In genomic region chr16:62642677-62643076, GRCh38 we compare ENCODE assay signal across 32 cellular contexts.
"Had no signal": no experiment of that assay in that cellular context is flagged by ENCODE, and none has a peak within 500 bp of the region (broad histone marks: within the 10 kb centered on the region; RNA-seq: fewer than 3 reads in every experiment).

No MANE protein-coding gene starts in this region.

- H3K4me1 Mint-ChIP-seq: activated CD8-positive, alpha-beta memory T cell treated with anti-CD3 and anti-CD28 coated beads, Interleukin-2, amount 10 ng/mL, durations not matched to agents 7 days and 5 days; activated naive CD8-positive, alpha-beta T cell treated with anti-CD3 and anti-CD28 coated beads, Interleukin-2, amount 10 ng/mL, durations not matched to agents 7 days and 5 days; central memory CD8-positive, alpha-beta T cell had no signal

- H3K27me3 ChIP-seq: ascending aorta, cardiac muscle cell, colonic mucosa, MG63, SJCRH30 had no signal

- H3K9me3 ChIP-seq: colonic mucosa, MG63, SJCRH30 had no signal

- H3K27ac ChIP-seq: ascending aorta, cardiac muscle cell, colonic mucosa, SJCRH30, SK-N-MC, WERI-Rb-1 had no signal

- H3K27ac Mint-ChIP-seq: activated CD4-positive, alpha-beta memory T cell treated with anti-CD3 and anti-CD28 coated beads, Interleukin-2, amount 10 ng/mL, durations not matched to agents 7 days and 5 days; activated CD8-positive, alpha-beta memory T cell treated with anti-CD3 and anti-CD28 coated beads, Interleukin-2, amount 10 ng/mL, durations not matched to agents 7 days and 5 days; activated naive CD8-positive, alpha-beta T cell treated with anti-CD3 and anti-CD28 coated beads, Interleukin-2, amount 10 ng/mL, durations not matched to agents 7 days and 5 days had no signal

- DNase-seq: activated CD4-positive, alpha-beta memory T cell treated with anti-CD3 and anti-CD28 coated beads, Interleukin-2, amount 10 ng/mL, durations not matched to agents 7 days and 5 days; activated CD4-positive, alpha-beta T cell treated with anti-CD3 and anti-CD28 coated beads for 1 hour; activated CD4-positive, alpha-beta T cell treated with anti-CD3 and anti-CD28 coated beads for 48 hours; activated CD4-positive, CD25-positive, alpha-beta regulatory T cell; activated CD8-positive, alpha-beta memory T cell treated with anti-CD3 and anti-CD28 coated beads for 24 hours; activated CD8-positive, alpha-beta memory T cell treated with anti-CD3 and anti-CD28 coated beads, Interleukin-2, amount 10 ng/mL, durations not matched to agents 7 days and 5 days; activated CD8-positive, alpha-beta memory T cell treated with anti-CD3 and anti-CD28 coated beads, Interleukin-2, amount 50 U/mL, for 48 hours; activated effector memory CD4-positive, alpha-beta T cell treated with Interleukin-2 at 50 U/mL for 16 hours; activated naive CD4-positive, alpha-beta T cell; activated naive CD4-positive, alpha-beta T cell treated with anti-CD3 and anti-CD28 coated beads, Interleukin-2, amount 50 U/mL, for 16 hours; activated naive CD8-positive, alpha-beta T cell treated with anti-CD3 and anti-CD28 coated beads, Interleukin-2, amount 10 ng/mL, durations not matched to agents 7 days and 5 days; activated T-cell treated with anti-CD3 and anti-CD28 coated beads, Interleukin-2, amount 50 U/mL, for 48 hours; amygdala; colonic mucosa; MG63; NCI-H1048; NCI-H1436 treated with DMSO at 0.1 percent for 48 hours; NCI-H1694 treated with DMSO at 0.1 percent for 48 hours; NCI-H2029; NCI-H345; NCI-H526; NCI-H748 treated with DMSO at 0.1 percent for 48 hours; NK-92 treated with Interleukin-12 subunit alpha and Interleukin-12 subunit beta, amount 100 ng/mL, for 24 hours; SHP77; T1000; WERI-Rb-1 had no signal

- H3K36me3 Mint-ChIP-seq: activated CD8-positive, alpha-beta memory T cell treated with anti-CD3 and anti-CD28 coated beads, Interleukin-2, amount 10 ng/mL, durations not matched to agents 7 days and 5 days; activated naive CD8-positive, alpha-beta T cell treated with anti-CD3 and anti-CD28 coated beads, Interleukin-2, amount 10 ng/mL, durations not matched to agents 7 days and 5 days had no signal

- H3K36me3 ChIP-seq: ascending aorta, cardiac muscle cell, colonic mucosa, MG63, SJCRH30, WERI-Rb-1 had no signal

- ATAC-seq: activated CD8-positive, alpha-beta memory T cell treated with anti-CD3 and anti-CD28 coated beads, Interleukin-2, amount 10 ng/mL, durations not matched to agents 7 days and 5 days; Panc1 had no signal

- H3K4me3 ChIP-seq: ascending aorta, cardiac muscle cell, colonic mucosa, MG63, SJCRH30, SK-N-MC had no signal

- H3K4me3 Mint-ChIP-seq: activated CD4-positive, alpha-beta memory T cell treated with anti-CD3 and anti-CD28 coated beads, Interleukin-2, amount 10 ng/mL, durations not matched to agents 7 days and 5 days; activated CD8-positive, alpha-beta memory T cell treated with anti-CD3 and anti-CD28 coated beads, Interleukin-2, amount 10 ng/mL, durations not matched to agents 7 days and 5 days; activated naive CD8-positive, alpha-beta T cell treated with anti-CD3 and anti-CD28 coated beads, Interleukin-2, amount 10 ng/mL, durations not matched to agents 7 days and 5 days; central memory CD8-positive, alpha-beta T cell had no signal

- H3K27me3 Mint-ChIP-seq: activated CD4-positive, alpha-beta memory T cell treated with anti-CD3 and anti-CD28 coated beads, Interleukin-2, amount 10 ng/mL, durations not matched to agents 7 days and 5 days; activated CD8-positive, alpha-beta memory T cell treated with anti-CD3 and anti-CD28 coated beads, Interleukin-2, amount 10 ng/mL, durations not matched to agents 7 days and 5 days; activated naive CD8-positive, alpha-beta T cell treated with anti-CD3 and anti-CD28 coated beads, Interleukin-2, amount 10 ng/mL, durations not matched to agents 7 days and 5 days; central memory CD8-positive, alpha-beta T cell had no signal

- H3K4me1 ChIP-seq: ascending aorta, colonic mucosa, SJCRH30 had no signal
